Comparison of ENCODE assay signal across 11 cellular contexts in genomic region chr6:118784641-118785164, GRCh38.
DNase-seq lines count a peak whose midpoint lies in the region; ATAC-seq and TF ChIP-seq lines count a peak whose summit lies in the region.
"Had no signal": no experiment of that assay in that cellular context is flagged by ENCODE, and none has a peak within 500 bp of the region (broad histone marks: within the 10 kb centered on the region; RNA-seq: fewer than 3 reads in every experiment).

No MANE protein-coding gene starts in this region.

- H3K36me3 Mint-ChIP-seq in central memory CD8-positive, alpha-beta T cell (ENCODE audit: insufficient read depth) = peaks cover 2% of the 10 kb centered on the region

- H3K36me3 ChIP-seq in transverse colon = no peaks in the 10 kb centered on the region

- no peak for TF ChIP-seq EP300 in transverse colon (IDR thresholded peaks at IDR 0.05; ENCODE audit: low read depth)

- H3K4me3 ChIP-seq in transverse colon = no peak overlapping the region

- no peaks in the 10 kb centered on the region for H3K27me3 Mint-ChIP-seq in central memory CD8-positive, alpha-beta T cell
- H3K27me3 Mint-ChIP-seq: memory B cell; stimulated activated naive B cell treated with anti-CD40 and anti-IgM and Interleukin-4, amounts not matched to agents 10 μg/mL and 1 μg/mL and 100 μg/mL, for 72 hours had no signal

- H3K27ac Mint-ChIP-seq in central memory CD8-positive, alpha-beta T cell (ENCODE audit: low read depth) = peak overlapping the region; percentile 19
- H3K27ac Mint-ChIP-seq: memory B cell; stimulated activated naive B cell treated with anti-CD40 and anti-IgM and Interleukin-4, amounts not matched to agents 10 μg/mL and 1 μg/mL and 100 μg/mL, for 72 hours had no signal

- intact Hi-C loops in transverse colon (cut with DNase I; ENCODE audit: low total_unique reads) = no loop called here

- in situ Hi-C loops in transverse colon (cut with MboI; ENCODE audit: low pct_ligation_motif_present in 1 of 4, low pct_unique_long_range_greater_than_20kb in 1 of 4, low sequenced_read_pairs in 3 of 4) = loop anchor here (25.0 kb wide), 2 partner anchors 222 to 497 kb away; no protein-coding TSS in a partner anchor

- no peak overlapping the region for H3K4me3 Mint-ChIP-seq in central memory CD8-positive, alpha-beta T cell
- H3K4me3 Mint-ChIP-seq: memory B cell; stimulated activated naive B cell treated with anti-CD40 and anti-IgM and Interleukin-4, amounts not matched to agents 10 μg/mL and 1 μg/mL and 100 μg/mL, for 72 hours had no signal

- H3K4me1 ChIP-seq in transverse colon = peaks cover 0 to 14% (median 3%) of the 10 kb centered on the region in 4 donors

- DNase-seq in NCI-H226 (peak; percentile 30), left kidney (ENCODE audit: low read depth, low spot score) (peak; percentile 31), transverse colon (no peak), OCI-M2 (lab: John Stamatoyannopoulos, UW; ENCODE audit: unreplicated experiment) (no peak), SKM-1 (lab: John Stamatoyannopoulos, UW; ENCODE audit: unreplicated experiment) (no peak)
- no peak for DNase-seq in central memory CD8-positive, alpha-beta T cell (ENCODE audit: low spot score in 2 of 2)
- DNase-seq: activated CD4-positive, alpha-beta T cell treated with anti-CD3 and anti-CD28 coated beads for 48 hours; stimulated activated naive B cell treated with anti-CD40 and anti-IgM and Interleukin-4, amounts not matched to agents 10 μg/mL and 1 μg/mL and 100 μg/mL, for 72 hours had no signal

- no peak for ATAC-seq in central memory CD8-positive, alpha-beta T cell (replicated peaks; ENCODE audit: extremely low read depth, poor library complexity, severe bottlenecking)
- no peak for ATAC-seq in activated CD4-positive, CD25-positive, alpha-beta regulatory T cell treated with anti-CD3 and anti-CD28 coated beads, Interleukin-2, amount 50 U/mL, for 24 hours
- ATAC-seq: Panc1; stimulated activated naive B cell treated with anti-CD40 and anti-IgM and Interleukin-4, amounts not matched to agents 10 μg/mL and 1 μg/mL and 100 μg/mL, for 72 hours had no signal

- peak overlapping the region; percentile 2 to 50 (median 20) for H3K27ac ChIP-seq in transverse colon

- no peak for TF ChIP-seq POLR2A in transverse colon (IDR thresholded peaks at IDR 0.05)

- 58% methylated on average over 5 of the region's 5 CpGs; no CpG with 5 or more reads in 1 of the 2 donors for WGBS in transverse colon (ENCODE audit: low coverage in 1 of 2), 2 donors

- H3K4me1 Mint-ChIP-seq in central memory CD8-positive, alpha-beta T cell = peaks cover 13% of the 10 kb centered on the region

- no peaks in the 10 kb centered on the region for H3K27me3 ChIP-seq in transverse colon

- no peak for TF ChIP-seq CTCF in transverse colon (IDR thresholded peaks at IDR 0.05)

- H3K9me3 ChIP-seq in transverse colon = no peaks in the 10 kb centered on the region

- H3K9me3 Mint-ChIP-seq in central memory CD8-positive, alpha-beta T cell = no peaks in the 10 kb centered on the region
- H3K9me3 Mint-ChIP-seq: memory B cell; stimulated activated naive B cell treated with anti-CD40 and anti-IgM and Interleukin-4, amounts not matched to agents 10 μg/mL and 1 μg/mL and 100 μg/mL, for 72 hours had no signal

Comparison
In these comparisons a context has a peak if more than half of its experiments do, and no peak if none do; other contexts are left out.
1. DNase-seq: peak in NCI-H226 (single experiment) and left kidney (single experiment); none in central memory CD8-positive, alpha-beta T cell (0 of 2), transverse colon (single experiment), OCI-M2 (single experiment) and SKM-1 (single experiment).